In genomic region chr6:128339635-128340436, GRCh38 we compare ENCODE assay signal across 1 cellular context.
TF ChIP-seq lines count a peak whose summit lies in the region.

No MANE protein-coding gene starts in this region.

TF ChIP-seq in HepG2, 621 proteins besides CTCF, POLR2A, EP300 and RAD21 (continued from another document and continues in another):
- TF ChIP-seq, protein P1, sequence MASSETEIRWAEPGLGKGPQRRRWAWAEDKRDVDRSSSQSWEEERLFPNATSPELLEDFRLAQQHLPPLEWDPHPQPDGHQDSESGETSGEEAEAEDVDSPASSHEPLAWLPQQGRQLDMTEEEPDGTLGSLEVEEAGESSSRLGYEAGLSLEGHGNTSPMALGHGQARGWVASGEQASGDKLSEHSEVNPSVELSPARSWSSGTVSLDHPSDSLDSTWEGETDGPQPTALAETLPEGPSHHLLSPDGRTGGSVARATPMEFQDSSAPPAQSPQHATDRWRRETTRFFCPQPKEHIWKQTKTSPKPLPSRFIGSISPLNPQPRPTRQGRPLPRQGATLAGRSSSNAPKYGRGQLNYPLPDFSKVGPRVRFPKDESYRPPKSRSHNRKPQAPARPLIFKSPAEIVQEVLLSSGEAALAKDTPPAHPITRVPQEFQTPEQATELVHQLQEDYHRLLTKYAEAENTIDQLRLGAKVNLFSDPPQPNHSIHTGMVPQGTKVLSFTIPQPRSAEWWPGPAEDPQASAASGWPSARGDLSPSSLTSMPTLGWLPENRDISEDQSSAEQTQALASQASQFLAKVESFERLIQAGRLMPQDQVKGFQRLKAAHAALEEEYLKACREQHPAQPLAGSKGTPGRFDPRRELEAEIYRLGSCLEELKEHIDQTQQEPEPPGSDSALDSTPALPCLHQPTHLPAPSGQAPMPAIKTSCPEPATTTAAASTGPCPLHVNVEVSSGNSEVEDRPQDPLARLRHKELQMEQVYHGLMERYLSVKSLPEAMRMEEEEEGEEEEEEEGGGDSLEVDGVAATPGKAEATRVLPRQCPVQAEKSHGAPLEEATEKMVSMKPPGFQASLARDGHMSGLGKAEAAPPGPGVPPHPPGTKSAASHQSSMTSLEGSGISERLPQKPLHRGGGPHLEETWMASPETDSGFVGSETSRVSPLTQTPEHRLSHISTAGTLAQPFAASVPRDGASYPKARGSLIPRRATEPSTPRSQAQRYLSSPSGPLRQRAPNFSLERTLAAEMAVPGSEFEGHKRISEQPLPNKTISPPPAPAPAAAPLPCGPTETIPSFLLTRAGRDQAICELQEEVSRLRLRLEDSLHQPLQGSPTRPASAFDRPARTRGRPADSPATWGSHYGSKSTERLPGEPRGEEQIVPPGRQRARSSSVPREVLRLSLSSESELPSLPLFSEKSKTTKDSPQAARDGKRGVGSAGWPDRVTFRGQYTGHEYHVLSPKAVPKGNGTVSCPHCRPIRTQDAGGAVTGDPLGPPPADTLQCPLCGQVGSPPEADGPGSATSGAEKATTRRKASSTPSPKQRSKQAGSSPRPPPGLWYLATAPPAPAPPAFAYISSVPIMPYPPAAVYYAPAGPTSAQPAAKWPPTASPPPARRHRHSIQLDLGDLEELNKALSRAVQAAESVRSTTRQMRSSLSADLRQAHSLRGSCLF (CRISPR knock-in tag; IDR thresholded peaks at IDR 0.05; ENCODE audit: borderline replicate concordance), result no peak
- TF ChIP-seq KMT2B (CRISPR knock-in tag; IDR thresholded peaks at IDR 0.05) (no peak), ZNF883 (CRISPR knock-in tag; IDR thresholded peaks at IDR 0.05; ENCODE audit: not compliant biosample characterization) (no peak), ZNF282 (IDR thresholded peaks at IDR 0.05; ENCODE audit: partially characterized antibody) (no peak), IRX3 (CRISPR knock-in tag; IDR thresholded peaks at IDR 0.05; ENCODE audit: borderline replicate concordance, low read depth) (no peak), MED13 (CRISPR knock-in tag; IDR thresholded peaks at IDR 0.05) (no peak; the same call in 1 of the 2 replicates), SALL2 (CRISPR knock-in tag; IDR thresholded peaks at IDR 0.05) (no peak), HMGA1 (CRISPR knock-in tag; conservative IDR thresholded peaks at IDR 0.05) (no peak), FOXA3 (CRISPR knock-in tag; IDR thresholded peaks at IDR 0.05) (peak; percentile 61), ZNF160 (CRISPR knock-in tag; IDR thresholded peaks at IDR 0.05) (no peak), ZNF782 (CRISPR knock-in tag; IDR thresholded peaks at IDR 0.05; ENCODE audit: borderline replicate concordance) (no peak), MED1 (CRISPR knock-in tag; IDR thresholded peaks at IDR 0.05) (peak; percentile 15; the same call in 1 of the 2 replicates), RFXAP (CRISPR knock-in tag; IDR thresholded peaks at IDR 0.05; ENCODE audit: borderline replicate concordance) (no peak), ZNF317 (CRISPR knock-in tag; IDR thresholded peaks at IDR 0.05) (0 out of 2 replicates have a peak, but pooled peaks have one; percentile 42), ZNF747 (CRISPR knock-in tag; IDR thresholded peaks at IDR 0.05; ENCODE audit: borderline replicate concordance) (no peak), CHD2 (IDR thresholded peaks at IDR 0.05; ENCODE audit: low read depth, low read length) (no peak), LCORL (IDR thresholded peaks at IDR 0.05) (peak; percentile 38; the same call in 1 of the 2 replicates), LCORL (CRISPR knock-in tag; IDR thresholded peaks at IDR 0.05) (peak; percentile 76), HOXD1 (CRISPR knock-in tag; IDR thresholded peaks at IDR 0.05) (no peak), AGO2 (optimal IDR thresholded peaks at IDR 0.05; ENCODE audit: low read depth, low read length) (no peak), POLR2AphosphoS2 (IDR thresholded peaks at IDR 0.05; ENCODE audit: low read depth, low read length) (no peak), ZMYM4 (CRISPR knock-in tag; IDR thresholded peaks at IDR 0.05) (peak; percentile 70), ZNF850 (CRISPR knock-in tag; conservative IDR thresholded peaks at IDR 0.05) (no peak), PAWR (CRISPR knock-in tag; IDR thresholded peaks at IDR 0.05; ENCODE audit: borderline replicate concordance) (no peak), ZNF644 (CRISPR knock-in tag; IDR thresholded peaks at IDR 0.05; ENCODE audit: low read depth) (peak; percentile 63), SMC3 (IDR thresholded peaks at IDR 0.05; ENCODE audit: low read length) (no peak), ZNF563 (CRISPR knock-in tag; IDR thresholded peaks at IDR 0.05) (no peak), PHF21A (CRISPR knock-in tag; IDR thresholded peaks at IDR 0.05) (no peak), ONECUT2 (CRISPR knock-in tag; IDR thresholded peaks at IDR 0.05) (peak; percentile 78), ZNF816 (CRISPR knock-in tag; IDR thresholded peaks at IDR 0.05; ENCODE audit: borderline replicate concordance) (no peak), NFAT5 (CRISPR knock-in tag; IDR thresholded peaks at IDR 0.05) (no peak), ZNF761 (CRISPR knock-in tag; conservative IDR thresholded peaks at IDR 0.05) (no peak), RORA (CRISPR knock-in tag; IDR thresholded peaks at IDR 0.05) (no peak), ARID3A (IDR thresholded peaks at IDR 0.05; ENCODE audit: low read depth, low read length) (peak; percentile 82), TIGD3 (CRISPR knock-in tag; IDR thresholded peaks at IDR 0.05; ENCODE audit: borderline replicate concordance) (no peak), ZNF629 (CRISPR knock-in tag; conservative IDR thresholded peaks at IDR 0.05) (no peak), POGZ (CRISPR knock-in tag; IDR thresholded peaks at IDR 0.05) (peak; percentile 81), NFATC3 (CRISPR knock-in tag; IDR thresholded peaks at IDR 0.05) (no peak), ZNF780A (CRISPR knock-in tag; IDR thresholded peaks at IDR 0.05) (no peak)
- TF ChIP-seq, protein P2, sequence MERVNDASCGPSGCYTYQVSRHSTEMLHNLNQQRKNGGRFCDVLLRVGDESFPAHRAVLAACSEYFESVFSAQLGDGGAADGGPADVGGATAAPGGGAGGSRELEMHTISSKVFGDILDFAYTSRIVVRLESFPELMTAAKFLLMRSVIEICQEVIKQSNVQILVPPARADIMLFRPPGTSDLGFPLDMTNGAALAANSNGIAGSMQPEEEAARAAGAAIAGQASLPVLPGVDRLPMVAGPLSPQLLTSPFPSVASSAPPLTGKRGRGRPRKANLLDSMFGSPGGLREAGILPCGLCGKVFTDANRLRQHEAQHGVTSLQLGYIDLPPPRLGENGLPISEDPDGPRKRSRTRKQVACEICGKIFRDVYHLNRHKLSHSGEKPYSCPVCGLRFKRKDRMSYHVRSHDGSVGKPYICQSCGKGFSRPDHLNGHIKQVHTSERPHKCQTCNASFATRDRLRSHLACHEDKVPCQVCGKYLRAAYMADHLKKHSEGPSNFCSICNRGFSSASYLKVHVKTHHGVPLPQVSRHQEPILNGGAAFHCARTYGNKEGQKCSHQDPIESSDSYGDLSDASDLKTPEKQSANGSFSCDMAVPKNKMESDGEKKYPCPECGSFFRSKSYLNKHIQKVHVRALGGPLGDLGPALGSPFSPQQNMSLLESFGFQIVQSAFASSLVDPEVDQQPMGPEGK (CRISPR knock-in tag; IDR thresholded peaks at IDR 0.05), result no peak
- TF ChIP-seq, protein P3, sequence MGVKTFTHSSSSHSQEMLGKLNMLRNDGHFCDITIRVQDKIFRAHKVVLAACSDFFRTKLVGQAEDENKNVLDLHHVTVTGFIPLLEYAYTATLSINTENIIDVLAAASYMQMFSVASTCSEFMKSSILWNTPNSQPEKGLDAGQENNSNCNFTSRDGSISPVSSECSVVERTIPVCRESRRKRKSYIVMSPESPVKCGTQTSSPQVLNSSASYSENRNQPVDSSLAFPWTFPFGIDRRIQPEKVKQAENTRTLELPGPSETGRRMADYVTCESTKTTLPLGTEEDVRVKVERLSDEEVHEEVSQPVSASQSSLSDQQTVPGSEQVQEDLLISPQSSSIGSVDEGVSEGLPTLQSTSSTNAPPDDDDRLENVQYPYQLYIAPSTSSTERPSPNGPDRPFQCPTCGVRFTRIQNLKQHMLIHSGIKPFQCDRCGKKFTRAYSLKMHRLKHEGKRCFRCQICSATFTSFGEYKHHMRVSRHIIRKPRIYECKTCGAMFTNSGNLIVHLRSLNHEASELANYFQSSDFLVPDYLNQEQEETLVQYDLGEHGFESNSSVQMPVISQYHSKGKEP (CRISPR knock-in tag; IDR thresholded peaks at IDR 0.05), result no peak
- TF ChIP-seq, protein P4, sequence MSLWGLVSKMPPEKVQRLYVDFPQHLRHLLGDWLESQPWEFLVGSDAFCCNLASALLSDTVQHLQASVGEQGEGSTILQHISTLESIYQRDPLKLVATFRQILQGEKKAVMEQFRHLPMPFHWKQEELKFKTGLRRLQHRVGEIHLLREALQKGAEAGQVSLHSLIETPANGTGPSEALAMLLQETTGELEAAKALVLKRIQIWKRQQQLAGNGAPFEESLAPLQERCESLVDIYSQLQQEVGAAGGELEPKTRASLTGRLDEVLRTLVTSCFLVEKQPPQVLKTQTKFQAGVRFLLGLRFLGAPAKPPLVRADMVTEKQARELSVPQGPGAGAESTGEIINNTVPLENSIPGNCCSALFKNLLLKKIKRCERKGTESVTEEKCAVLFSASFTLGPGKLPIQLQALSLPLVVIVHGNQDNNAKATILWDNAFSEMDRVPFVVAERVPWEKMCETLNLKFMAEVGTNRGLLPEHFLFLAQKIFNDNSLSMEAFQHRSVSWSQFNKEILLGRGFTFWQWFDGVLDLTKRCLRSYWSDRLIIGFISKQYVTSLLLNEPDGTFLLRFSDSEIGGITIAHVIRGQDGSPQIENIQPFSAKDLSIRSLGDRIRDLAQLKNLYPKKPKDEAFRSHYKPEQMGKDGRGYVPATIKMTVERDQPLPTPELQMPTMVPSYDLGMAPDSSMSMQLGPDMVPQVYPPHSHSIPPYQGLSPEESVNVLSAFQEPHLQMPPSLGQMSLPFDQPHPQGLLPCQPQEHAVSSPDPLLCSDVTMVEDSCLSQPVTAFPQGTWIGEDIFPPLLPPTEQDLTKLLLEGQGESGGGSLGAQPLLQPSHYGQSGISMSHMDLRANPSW (CRISPR knock-in tag; IDR thresholded peaks at IDR 0.05; ENCODE audit: borderline replicate concordance), result no peak
- TF ChIP-seq, protein P5, sequence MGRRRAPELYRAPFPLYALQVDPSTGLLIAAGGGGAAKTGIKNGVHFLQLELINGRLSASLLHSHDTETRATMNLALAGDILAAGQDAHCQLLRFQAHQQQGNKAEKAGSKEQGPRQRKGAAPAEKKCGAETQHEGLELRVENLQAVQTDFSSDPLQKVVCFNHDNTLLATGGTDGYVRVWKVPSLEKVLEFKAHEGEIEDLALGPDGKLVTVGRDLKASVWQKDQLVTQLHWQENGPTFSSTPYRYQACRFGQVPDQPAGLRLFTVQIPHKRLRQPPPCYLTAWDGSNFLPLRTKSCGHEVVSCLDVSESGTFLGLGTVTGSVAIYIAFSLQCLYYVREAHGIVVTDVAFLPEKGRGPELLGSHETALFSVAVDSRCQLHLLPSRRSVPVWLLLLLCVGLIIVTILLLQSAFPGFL (CRISPR knock-in tag; IDR thresholded peaks at IDR 0.05), result no peak
- TF ChIP-seq, protein P6, sequence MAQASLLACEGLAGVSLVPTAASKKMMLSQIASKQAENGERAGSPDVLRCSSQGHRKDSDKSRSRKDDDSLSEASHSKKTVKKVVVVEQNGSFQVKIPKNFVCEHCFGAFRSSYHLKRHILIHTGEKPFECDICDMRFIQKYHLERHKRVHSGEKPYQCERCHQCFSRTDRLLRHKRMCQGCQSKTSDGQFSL (CRISPR knock-in tag; IDR thresholded peaks at IDR 0.05), result no peak
